ENCODE assay signal across 8 cellular contexts in the genomic region with DNA sequence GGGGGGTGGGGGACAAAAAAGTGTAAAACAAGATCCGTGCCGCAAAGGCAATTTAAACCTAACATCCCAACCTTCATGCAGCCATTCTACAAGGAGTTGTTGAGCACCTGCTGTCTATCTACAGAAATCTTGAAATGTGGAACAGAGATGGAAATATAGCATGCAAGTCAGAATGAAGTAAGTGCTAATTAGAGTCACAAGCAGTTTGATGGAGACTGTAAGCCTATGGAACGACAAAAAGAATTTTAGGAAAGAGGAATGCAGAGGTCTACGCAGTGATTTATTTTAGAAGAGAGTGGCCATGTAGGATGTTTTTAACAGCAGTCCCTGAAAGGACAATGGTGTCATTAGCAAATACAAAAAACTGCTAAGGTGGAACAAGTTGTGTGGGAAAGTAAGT. TPM values are rescaled to one million over a fixed set of nuclear protein-coding genes. Genes with fewer than 3 reads are reported as not detected.
DNase-seq lines count a peak whose midpoint lies in the region; ATAC-seq and TF ChIP-seq lines count a peak whose summit lies in the region.

No MANE protein-coding gene starts in this region.

- H3K4me1 Mint-ChIP-seq in Calu3 (ENCODE audit: low read depth, unreplicated experiment): peaks cover 28% of the 10 kb centered on the region

- H3K27me3 Mint-ChIP-seq in Calu3 (ENCODE audit: unreplicated experiment): no peaks in the 10 kb centered on the region

- TSS peak; percentile 91 for BruUV-seq in Calu3 (replicated peaks; lab: Mats Ljungman, UMichigan)

- no peaks in the 10 kb centered on the region for H3K27me3 ChIP-seq in endocrine pancreas (ENCODE audit: control insufficient read depth, insufficient read depth, low read length)
- no peaks in the 10 kb centered on the region for H3K27me3 ChIP-seq in osteoblast (ENCODE audit: insufficient read depth, low read length)

- peak overlapping the region; percentile 76 for H3K27ac ChIP-seq in osteoblast (ENCODE audit: low read depth, low read length)

- H3K79me2 ChIP-seq in osteoblast (ENCODE audit: insufficient read depth, low read length): peaks cover 63% of the 10 kb centered on the region

- ATAC-seq in GM18502 (IDR thresholded peaks at IDR 0.05; ENCODE audit: poor library complexity, unreplicated experiment) (no peak), HG02840 (IDR thresholded peaks at IDR 0.05; ENCODE audit: low FRiP score, unreplicated experiment) (no peak), GM21367 (IDR thresholded peaks at IDR 0.05; ENCODE audit: unreplicated experiment) (no peak)

- peaks cover 53% of the 10 kb centered on the region for H3K36me3 Mint-ChIP-seq in Calu3 (ENCODE audit: insufficient read depth, unreplicated experiment)

- H3K4me3 ChIP-seq in NB4 (ENCODE audit: low read depth, low read length) (peak overlapping the region; percentile 70), endocrine pancreas (ENCODE audit: control insufficient read depth, insufficient read depth, low read length) (peak overlapping the region; percentile 85), osteoblast (ENCODE audit: insufficient read depth, low read length) (peak overlapping the region; percentile 94)

- peak overlapping the region; percentile 77 for H3K9ac ChIP-seq in endocrine pancreas (ENCODE audit: control insufficient read depth, insufficient read depth, low read length)

- H3K4me3 Mint-ChIP-seq in Calu3 (ENCODE audit: low read depth, unreplicated experiment): peak overlapping the region; percentile 86

- peaks cover 5% of the 10 kb centered on the region for H3K9me3 Mint-ChIP-seq in Calu3 (ENCODE audit: low read depth, unreplicated experiment)

- H3K4me1 ChIP-seq in endocrine pancreas (ENCODE audit: control insufficient read depth, insufficient read depth, low read length) (peaks cover 9% of the 10 kb centered on the region), osteoblast (ENCODE audit: insufficient read depth, low read length) (peaks cover 31% of the 10 kb centered on the region)

- DNase-seq in Calu3 (no peak), NB4 (ENCODE audit: low read depth) (no peak), osteoblast (ENCODE audit: insufficient read length, low spot score, missing footprints) (peak; percentile 37)
- DNase-seq in activated CD4-positive, CD25-positive, alpha-beta regulatory T cell treated with anti-CD3 and anti-CD28 coated beads, Interleukin-2, amount 50 U/mL, for 72 hours: no peak

- peak overlapping the region; percentile 95 for H3K27ac Mint-ChIP-seq in Calu3 (ENCODE audit: unreplicated experiment)

- TF ChIP-seq CTCF in Calu3 (IDR thresholded peaks at IDR 0.05; ENCODE audit: unreplicated experiment) (no peak), NB4 (IDR thresholded peaks at IDR 0.05; ENCODE audit: low read depth, low read length) (no peak), osteoblast (IDR thresholded peaks at IDR 0.05; ENCODE audit: extremely low read depth, low read depth, low read length) (no peak)

- no peak for TF ChIP-seq POLR2A in NB4 (IDR thresholded peaks at IDR 0.05; ENCODE audit: extremely low read depth, insufficient read length)

- H3K4me2 ChIP-seq in osteoblast (ENCODE audit: insufficient read depth, low read length): peak overlapping the region; percentile 78

- H2AFZ ChIP-seq in osteoblast (ENCODE audit: low read length): peak overlapping the region; percentile 56

- CTCF ChIA-PET in Calu3 (lab: Charles Lee): interaction anchor here (0.8 to 1.5 kb wide), 4 partner anchors 8 to 85 kb away, joined by 4 to 10 read pairs (median 4); no protein-coding TSS in a partner anchor

- H3K9me3 ChIP-seq in endocrine pancreas (ENCODE audit: control insufficient read depth, low read length): no peaks in the 10 kb centered on the region
- no peaks in the 10 kb centered on the region for H3K9me3 ChIP-seq in osteoblast (ENCODE audit: low read depth, low read length)

- peaks cover 22% of the 10 kb centered on the region for H4K20me1 ChIP-seq in osteoblast (ENCODE audit: insufficient read depth, low read length)

- intact Hi-C loops in Calu3 (cut with micrococcal nuclease; ENCODE audit: unreplicated experiment): loop anchor here (5.0 kb wide), 1 partner anchor 85 kb away; no protein-coding TSS in a partner anchor

- H3K36me3 ChIP-seq in endocrine pancreas (ENCODE audit: control insufficient read depth, insufficient read depth, low read length): no peaks in the 10 kb centered on the region
- H3K36me3 ChIP-seq in osteoblast (ENCODE audit: insufficient read depth, low read length): peaks cover 6% of the 10 kb centered on the region

RNA-seq across cellular contexts. Expression of a gene that starts 0.8 kb away (rescaled TPM):
- total RNA-seq in Calu3 (2022): 115 and 178 TPM in 2 replicates
- 187 and 278 TPM in 2 replicates for total RNA-seq in osteoblast
